In the genomic region with DNA sequence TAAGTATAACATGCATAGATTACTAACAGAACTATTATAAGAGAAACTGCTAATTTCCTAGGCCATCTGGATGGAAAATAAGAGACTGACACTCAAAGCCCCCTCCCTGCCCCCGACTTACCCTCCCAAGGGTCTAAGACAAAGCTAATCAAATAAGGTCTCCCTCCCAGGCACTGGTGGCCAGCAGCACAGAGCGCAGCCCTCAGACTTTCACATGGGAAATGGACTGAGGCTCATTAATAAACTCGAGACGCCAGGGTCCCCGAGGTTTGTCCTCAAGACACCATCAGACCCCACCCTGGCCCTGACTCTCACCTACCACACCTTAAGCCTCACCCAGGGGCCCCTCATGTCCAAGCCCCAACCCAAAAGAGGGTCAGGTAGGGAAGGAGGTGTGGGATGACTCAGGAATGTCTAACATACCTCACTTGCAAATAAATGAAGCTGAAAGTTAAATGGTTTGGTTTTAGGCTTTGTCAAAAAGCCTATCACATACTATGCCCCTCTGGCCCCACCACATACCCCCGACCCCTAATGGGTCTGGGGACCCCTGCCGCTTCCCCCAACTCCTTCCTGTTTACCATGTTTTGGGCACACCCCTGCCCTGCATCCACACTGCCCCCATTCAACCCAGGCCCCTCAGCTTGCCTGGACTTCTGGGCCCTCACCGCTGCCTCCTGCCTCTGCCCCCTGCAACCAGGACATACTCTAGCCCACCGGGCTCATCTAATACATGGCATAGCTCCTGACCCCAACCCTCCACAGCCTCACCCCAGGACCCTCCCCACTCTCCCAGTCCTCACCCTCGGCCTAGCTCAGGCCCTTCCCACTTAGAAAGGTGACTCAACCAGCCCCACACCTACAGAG, we compare ENCODE assay signal across 14 cellular contexts. TPM values are rescaled to one million over a fixed set of nuclear protein-coding genes. Genes with fewer than 3 reads are reported as not detected.
DNase-seq lines count a peak whose midpoint lies in the region; ATAC-seq, FAIRE-seq and TF ChIP-seq lines count a peak whose summit lies in the region.
"Had no signal": no experiment of that assay in that cellular context is flagged by ENCODE, and none has a peak within 500 bp of the region (broad histone marks: within the 10 kb centered on the region; RNA-seq: fewer than 3 reads in every experiment).

No MANE protein-coding gene starts in this region.

- TF ChIP-seq EP300 in K562 (IDR thresholded peaks at IDR 0.05; ENCODE audit: low read length), result no peak

- H3K27me3 ChIP-seq in CD4-positive, CD25-positive, alpha-beta regulatory T cell (ENCODE audit: control insufficient read depth, insufficient read depth, low read length), result no peaks in the 10 kb centered on the region
- H3K27me3 ChIP-seq in HUES6 (ENCODE audit: control insufficient read depth, insufficient read depth, low read length) (no peaks in the 10 kb centered on the region), K562 (ENCODE audit: control insufficient read depth in 2 of 2, insufficient read depth in 2 of 2, low read length in 2 of 2) (no peaks in the 10 kb centered on the region), GM23248 (replicated peaks; ENCODE audit: insufficient read depth) (no peaks in the 10 kb centered on the region)
- H3K27me3 ChIP-seq: SJCRH30 had no signal

- peak overlapping the region in 3 of 4 donors; percentile 32 to 75 (median 46) for H3K4me3 Mint-ChIP-seq in CD4-positive, CD25-positive, alpha-beta regulatory T cell
- H3K4me3 Mint-ChIP-seq in natural killer cell treated with Interleukin-12 subunit alpha and Interleukin-12 subunit beta and Interleukin-15 and Interleukin-18, amount 100 ng/mL, for 72 hours, result peak overlapping the region; percentile 84

- no peak overlapping the region for H3K4me3 ChIP-seq in CD4-positive, CD25-positive, alpha-beta regulatory T cell (ENCODE audit: low read depth, low read length)
- H3K4me3 ChIP-seq in HUES6 (ENCODE audit: low read depth, low read length), result no peak overlapping the region
- no peak overlapping the region for H3K4me3 ChIP-seq in K562
- H3K4me3 ChIP-seq in GM23248, result no peak overlapping the region
- H3K4me3 ChIP-seq: SJCRH30, thoracic aorta had no signal

- H2AFZ ChIP-seq in K562 (ENCODE audit: low read depth, low read length) (no peak overlapping the region), GM23248 (no peak overlapping the region)

- peak overlapping the region; percentile 49 for H3K27ac ChIP-seq in CD4-positive, CD25-positive, alpha-beta regulatory T cell (ENCODE audit: insufficient read depth, low read length, poor library complexity, severe bottlenecking)
- peak overlapping the region; percentile 86 for H3K27ac ChIP-seq in HUES6 (ENCODE audit: low read depth, low read length)
- peak overlapping the region; percentile 65 for H3K27ac ChIP-seq in K562 (ENCODE audit: extremely low read depth, low read depth, low read length)
- no peak overlapping the region for H3K27ac ChIP-seq in GM23248
- H3K27ac ChIP-seq: SJCRH30 had no signal

- no peaks in the 10 kb centered on the region for H3K9me3 ChIP-seq in CD4-positive, CD25-positive, alpha-beta regulatory T cell (ENCODE audit: control insufficient read depth in 2 of 2, low read length in 2 of 2)
- H3K9me3 ChIP-seq in HUES6 (ENCODE audit: control insufficient read depth, insufficient read depth, low read depth, low read length) (no peaks in the 10 kb centered on the region), K562 (replicated peaks; ENCODE audit: control insufficient read depth, insufficient read depth, low read depth, low read length) (no peaks in the 10 kb centered on the region), GM23248 (ENCODE audit: low read depth) (no peaks in the 10 kb centered on the region)
- H3K9me3 ChIP-seq: SJCRH30, thoracic aorta had no signal

- WGBS in K562 (ENCODE audit: insufficient coverage, low coverage, missing lambda C conversion rate), result 58% methylated on average over 10 of the region's 10 CpGs
- 92 to 96% methylated on average over 9 to 10 of the region's 10 CpGs for WGBS in GM23248 (ENCODE audit: low coverage in 1 of 2, low lambda C conversion rate in 2 of 2, missing lambda C conversion rate in 2 of 2), 2 experiments

- CTCF ChIA-PET in K562 (lab: Yijun Ruan, JAX; ENCODE audit: low intra/inter-chr PET ratio), result no interaction called here

- H3K36me3 Mint-ChIP-seq in CD4-positive, CD25-positive, alpha-beta regulatory T cell, result peaks cover 8% of the 10 kb centered on the region
- H3K36me3 Mint-ChIP-seq in natural killer cell treated with Interleukin-12 subunit alpha and Interleukin-12 subunit beta and Interleukin-15 and Interleukin-18, amount 100 ng/mL, for 72 hours, result no peaks in the 10 kb centered on the region

- FAIRE-seq in K562 (lab: Jason Lieb, UNC), result no peak
- FAIRE-seq: D721Med, frontal cortex, H54 had no signal

- H3K9me2 ChIP-seq in GM23248 (ENCODE audit: insufficient read depth), result no peaks in the 10 kb centered on the region

- no peaks in the 10 kb centered on the region for H3K36me3 ChIP-seq in CD4-positive, CD25-positive, alpha-beta regulatory T cell (ENCODE audit: control insufficient read depth, insufficient read depth, low read length)
- H3K36me3 ChIP-seq in HUES6 (ENCODE audit: control insufficient read depth, insufficient read depth, low read length), result peaks cover 5% of the 10 kb centered on the region; the same call in 1 of the 2 replicates
- peaks cover 32% of the 10 kb centered on the region; the same call in 2 of the 3 replicates for H3K36me3 ChIP-seq in K562 (ENCODE audit: control insufficient read depth, insufficient read depth, low read length)
- H3K36me3 ChIP-seq in GM23248 (ENCODE audit: low read depth), result no peaks in the 10 kb centered on the region
- H3K36me3 ChIP-seq: SJCRH30, thoracic aorta had no signal

- H3K4me1 ChIP-seq in CD4-positive, CD25-positive, alpha-beta regulatory T cell (ENCODE audit: control insufficient read depth, insufficient read depth, low read length, poor library complexity, severe bottlenecking), result peaks cover 78% of the 10 kb centered on the region
- H3K4me1 ChIP-seq in HUES6 (ENCODE audit: control insufficient read depth, insufficient read depth, low read length) (peaks cover 62% of the 10 kb centered on the region), K562 (replicated peaks in 1 of 2; ENCODE audit: control insufficient read depth in 2 of 2, insufficient read depth in 2 of 2, low read length in 2 of 2) (peaks cover 88 to 95% of the 10 kb centered on the region in 2 experiments), GM23248 (ENCODE audit: insufficient read depth) (peaks cover 39% of the 10 kb centered on the region)

- no peak for TF ChIP-seq POLR2A in K562 (conservative IDR thresholded peaks at IDR 0.05)

- TF ChIP-seq RAD21 in K562 (CRISPR knock-in tag; conservative IDR thresholded peaks at IDR 0.05 in 1 of 2, IDR thresholded peaks at IDR 0.05 in 1 of 2), result no peak

- peaks cover 95% of the 10 kb centered on the region for H3K79me2 ChIP-seq in K562 (ENCODE audit: control insufficient read depth, insufficient read depth, low read length)
- peaks cover 38% of the 10 kb centered on the region for H3K79me2 ChIP-seq in GM23248 (ENCODE audit: insufficient read depth)

- no peak for DNase-seq in CD4-positive, CD25-positive, alpha-beta regulatory T cell
- DNase-seq in K562 (ENCODE audit: extremely low read depth in 1 of 4, low spot score in 3 of 4) (no peak), GM23248 (no peak), foreskin melanocyte (no peak)
- no peak for DNase-seq in natural killer cell treated with Interleukin-12 subunit alpha and Interleukin-12 subunit beta and Interleukin-15 and Interleukin-18, amount 100 ng/mL, for 72 hours (ENCODE audit: low spot score)
- DNase-seq: SJCRH30; stimulated activated CD4-positive, alpha-beta T cell treated with anti-CD3 and anti-CD28 coated beads, Interleukin-2, amount 100 ng/mL, for 24 hours had no signal

- BruUV-seq in K562 (replicated peaks; lab: Mats Ljungman, UMichigan), result no TSS peak

- intact Hi-C loops in K562 (cut with micrococcal nuclease), result loop anchor here (5.0 kb wide), 1 partner anchor 37 kb away; no protein-coding TSS in a partner anchor

- H4K20me1 ChIP-seq in K562 (replicated peaks; ENCODE audit: control insufficient read depth, insufficient read depth, low read length) (peaks cover 3% of the 10 kb centered on the region; the same call in 1 of the 2 replicates), GM23248 (ENCODE audit: insufficient read depth) (no peaks in the 10 kb centered on the region)

- POLR2A ChIA-PET in K562 (lab: Yijun Ruan, JAX), result interaction anchor here (0.5 to 1.1 kb wide), 4 partner anchors 11 to 1391 kb away, joined by 3 to 4 read pairs (median 3); no protein-coding TSS in a partner anchor

- peaks cover 17% of the 10 kb centered on the region for H3K9me1 ChIP-seq in K562 (ENCODE audit: control insufficient read depth, insufficient read depth, low read length)

- in situ Hi-C loops in K562 (cut with MboI) (no loop called here), GM23248 (cut with MboI) (no loop called here)

- H3K4me1 Mint-ChIP-seq in CD4-positive, CD25-positive, alpha-beta regulatory T cell, result peaks cover 5 to 89% (median 64%) of the 10 kb centered on the region in 4 donors
- peaks cover 80 to 81% of the 10 kb centered on the region in 2 donors for H3K4me1 Mint-ChIP-seq in natural killer cell treated with Interleukin-12 subunit alpha and Interleukin-12 subunit beta and Interleukin-15 and Interleukin-18, amount 100 ng/mL, for 72 hours (ENCODE audit: low read depth in 2 of 2)

- no peaks in the 10 kb centered on the region for H3K9me3 Mint-ChIP-seq in CD4-positive, CD25-positive, alpha-beta regulatory T cell
- no peaks in the 10 kb centered on the region for H3K9me3 Mint-ChIP-seq in natural killer cell treated with Interleukin-12 subunit alpha and Interleukin-12 subunit beta and Interleukin-15 and Interleukin-18, amount 100 ng/mL, for 72 hours

- peak overlapping the region; percentile 95 to 99 (median 99) for H3K27ac Mint-ChIP-seq in CD4-positive, CD25-positive, alpha-beta regulatory T cell
- H3K27ac Mint-ChIP-seq in natural killer cell treated with Interleukin-12 subunit alpha and Interleukin-12 subunit beta and Interleukin-15 and Interleukin-18, amount 100 ng/mL, for 72 hours, result peak overlapping the region; percentile 95 to 96

- peak overlapping the region; percentile 64 for H3K9ac ChIP-seq in HUES6 (ENCODE audit: low read length)
- H3K9ac ChIP-seq in K562 (ENCODE audit: insufficient read depth in 1 of 2, low read depth in 2 of 2, low read length in 2 of 2), result peak overlapping the region; percentile 28 to 83; a peak in 3 of 4 replicates
- H3K9ac ChIP-seq in GM23248, result no peak overlapping the region

- no peaks in the 10 kb centered on the region for H3K27me3 Mint-ChIP-seq in CD4-positive, CD25-positive, alpha-beta regulatory T cell
- no peaks in the 10 kb centered on the region for H3K27me3 Mint-ChIP-seq in natural killer cell treated with Interleukin-12 subunit alpha and Interleukin-12 subunit beta and Interleukin-15 and Interleukin-18, amount 100 ng/mL, for 72 hours

- no peak for ATAC-seq in CD4-positive, CD25-positive, alpha-beta regulatory T cell (ENCODE audit: low read depth in 2 of 2)
- no peak for ATAC-seq in K562
- no peak for ATAC-seq in natural killer cell treated with Interleukin-12 subunit alpha and Interleukin-12 subunit beta and Interleukin-15 and Interleukin-18, amount 100 ng/mL, for 72 hours
- ATAC-seq in HG03196 (IDR thresholded peaks at IDR 0.05; ENCODE audit: unreplicated experiment), result no peak
- no peak for ATAC-seq in HG02970 (IDR thresholded peaks at IDR 0.05; ENCODE audit: low FRiP score, unreplicated experiment)

- TF ChIP-seq CTCF in K562 (IDR thresholded peaks at IDR 0.05 in 2 of 3, conservative IDR thresholded peaks at IDR 0.05 in 1 of 3; ENCODE audit: insufficient read depth in 2 of 3, low read depth in 1 of 3, low read length in 3 of 3), result no peak

- peaks cover 19% of the 10 kb centered on the region for H3F3A ChIP-seq in GM23248 (ENCODE audit: insufficient read depth)

- H3K4me2 ChIP-seq in K562 (ENCODE audit: insufficient read depth, low read length) (0 out of 2 replicates have a peak overlapping the region, but pooled peaks have one; percentile 27), GM23248 (ENCODE audit: unreplicated experiment) (no peak overlapping the region)

RNA-seq across cellular contexts. Expression of a gene that starts 11.4 kb away (rescaled TPM):
- total RNA-seq in CD4-positive, CD25-positive, alpha-beta regulatory T cell, result 136 TPM
- 10 to 100 TPM; 24.7 to 43.7 (median 29.5) TPM for polyA plus RNA-seq in CD4-positive, CD25-positive, alpha-beta regulatory T cell
- total RNA-seq in K562 (2011; cell fraction: chromatin; rRNA removed; ENCODE audit: low replicate concordance), result 154 and 336 TPM in 2 replicates
- total RNA-seq in K562 (2011; cell fraction: nucleolus; rRNA removed), result 191 and 196 TPM in 2 replicates
- total RNA-seq in K562 (2011; cell fraction: nucleoplasm; rRNA removed), result 146 and 161 TPM in 2 replicates
- total RNA-seq in K562 (2014; rRNA removed) (42.0 and 46.1 TPM in 2 replicates), K562 (2014; rRNA removed; fragmentation: Illumina TruSeq; extraction: Trizol) (7.4 and 10.6 TPM in 2 replicates), K562 (2015; rRNA removed; fragmentation: Illumina TruSeq; extraction: Trizol) (24.6 and 26.1 TPM in 2 replicates), K562 (2021) (60.7 and 67.0 TPM in 2 replicates)
- polyA plus RNA-seq in K562 (2011; rRNA removed) (22.1 and 37.3 TPM in 2 replicates), K562 (2014; fragmentation: Illumina TruSeq; extraction: Trizol) (24.6 and 31.8 TPM in 2 replicates), K562 (2014; fragmentation: Nextera tagmentation; extraction: Ambion mirVana) (under 1 TPM; 0.23 to 0.38 TPM), K562 (2014; rRNA removed) (34.1 and 38.4 TPM in 2 replicates), GM23248 (2016; fragmentation: Nextera tagmentation; extraction: Ambion mirVana) (39.0 and 41.5 TPM in 2 replicates)
- polyA plus RNA-seq in K562 (2011; cell fraction: cytosol; rRNA removed), result 24.6 and 28.2 TPM in 2 replicates
- polyA plus RNA-seq in K562 (2011; cell fraction: nucleus; rRNA removed), result 196 and 222 TPM in 2 replicates
- polyA plus RNA-seq in K562 (2012), result 43.7 and 72.2 TPM in 2 replicates
- 21.7 and 23.5 TPM in 2 replicates for polyA minus RNA-seq in K562 (2011; rRNA and poly(A)+ RNA removed)
- polyA minus RNA-seq in K562 (2011; cell fraction: cytosol; rRNA and poly(A)+ RNA removed), result 35.0 and 48.2 TPM in 2 replicates
- 50.9 and 51.5 TPM in 2 replicates for polyA minus RNA-seq in K562 (2011; cell fraction: nucleus; rRNA and poly(A)+ RNA removed)
- 100 to 1,000 TPM; 206 to 220 TPM for total RNA-seq in natural killer cell treated with Interleukin-12 subunit alpha and Interleukin-12 subunit beta and Interleukin-15 and Interleukin-18, amount 100 ng/mL, for 72 hours
- 73.9 and 92.7 TPM in 2 replicates for total RNA-seq in GM23248 (2014; rRNA removed; shearing (Covaris generic))

RNA-seq across cellular contexts. Expression of a gene that starts 53.1 kb away (rescaled TPM):
- total RNA-seq in CD4-positive, CD25-positive, alpha-beta regulatory T cell, result 11.2 TPM
- 10 to 100 TPM; 13.6 to 16.8 (median 14.0) TPM for polyA plus RNA-seq in CD4-positive, CD25-positive, alpha-beta regulatory T cell
- 13.4 and 36.4 TPM in 2 replicates for total RNA-seq in K562 (2011; cell fraction: chromatin; rRNA removed; ENCODE audit: low replicate concordance)
- 36.2 and 45.1 TPM in 2 replicates for total RNA-seq in K562 (2011; cell fraction: nucleolus; rRNA removed)
- total RNA-seq in K562 (2011; cell fraction: nucleoplasm; rRNA removed), result 27.5 and 29.2 TPM in 2 replicates
- total RNA-seq in K562 (2014; rRNA removed) (51.1 and 52.9 TPM in 2 replicates), K562 (2014; rRNA removed; fragmentation: Illumina TruSeq; extraction: Trizol) (18.1 and 18.3 TPM in 2 replicates), K562 (2015; rRNA removed; fragmentation: Illumina TruSeq; extraction: Trizol) (32.3 and 35.3 TPM in 2 replicates), K562 (2021) (31.9 and 37.5 TPM in 2 replicates)
- polyA plus RNA-seq in K562 (2011; rRNA removed) (33.8 and 53.6 TPM in 2 replicates), K562 (2014; fragmentation: Illumina TruSeq; extraction: Trizol) (43.8 and 49.3 TPM in 2 replicates), K562 (2014; fragmentation: Nextera tagmentation; extraction: Ambion mirVana) (under 1 TPM; 0.15 to 0.51 TPM), K562 (2014; rRNA removed) (37.6 and 47.9 TPM in 2 replicates), GM23248 (2016; fragmentation: Nextera tagmentation; extraction: Ambion mirVana) (6.6 and 8.7 TPM in 2 replicates)
- polyA plus RNA-seq in K562 (2011; cell fraction: cytosol; rRNA removed), result 55.3 and 60.0 TPM in 2 replicates
- polyA plus RNA-seq in K562 (2011; cell fraction: nucleus; rRNA removed), result 31.9 and 33.6 TPM in 2 replicates
- polyA plus RNA-seq in K562 (2012), result 40.3 and 41.6 TPM in 2 replicates
- polyA minus RNA-seq in K562 (2011; rRNA and poly(A)+ RNA removed), result 22.8 and 32.2 TPM in 2 replicates
- 25.5 and 30.8 TPM in 2 replicates for polyA minus RNA-seq in K562 (2011; cell fraction: cytosol; rRNA and poly(A)+ RNA removed)
- polyA minus RNA-seq in K562 (2011; cell fraction: nucleus; rRNA and poly(A)+ RNA removed), result 7.8 and 15.0 TPM in 2 replicates
- 10 to 100 TPM in 1 of 2 donors, 1 to 10 TPM in 1; 9.5 to 17.8 TPM for total RNA-seq in natural killer cell treated with Interleukin-12 subunit alpha and Interleukin-12 subunit beta and Interleukin-15 and Interleukin-18, amount 100 ng/mL, for 72 hours
- total RNA-seq in GM23248 (2014; rRNA removed; shearing (Covaris generic)), result 5.7 and 14.7 TPM in 2 replicates
